Comparison of ENCODE assay signal across 1 cellular context in the genomic region with DNA sequence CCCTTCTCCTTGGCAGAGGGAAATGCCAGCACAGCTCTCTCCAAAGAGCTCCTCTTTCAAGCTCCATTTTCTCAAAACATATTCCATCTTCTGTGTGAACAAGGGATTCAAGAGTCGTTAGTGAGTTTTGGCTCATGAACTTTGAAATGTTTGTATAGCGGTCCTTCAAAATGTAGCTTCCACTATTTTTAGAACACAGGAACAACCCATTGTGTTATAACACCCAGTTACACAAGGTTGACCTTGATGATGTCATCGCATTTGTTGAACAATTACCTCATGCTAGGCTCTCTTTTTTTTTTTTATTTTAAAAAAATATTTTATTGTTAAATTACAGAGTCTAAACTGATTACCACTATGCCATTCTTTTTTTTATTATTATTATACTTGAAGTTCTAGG.
A peak's percentile ranks its signal among the peaks of the same experiment; 100 is the strongest.
TF ChIP-seq lines count a peak whose summit lies in the region.

No MANE protein-coding gene starts in this region.

TF ChIP-seq in liver, 16 proteins besides CTCF, POLR2A, EP300 and RAD21 (continued from another document):
- TF ChIP-seq, protein P1, sequence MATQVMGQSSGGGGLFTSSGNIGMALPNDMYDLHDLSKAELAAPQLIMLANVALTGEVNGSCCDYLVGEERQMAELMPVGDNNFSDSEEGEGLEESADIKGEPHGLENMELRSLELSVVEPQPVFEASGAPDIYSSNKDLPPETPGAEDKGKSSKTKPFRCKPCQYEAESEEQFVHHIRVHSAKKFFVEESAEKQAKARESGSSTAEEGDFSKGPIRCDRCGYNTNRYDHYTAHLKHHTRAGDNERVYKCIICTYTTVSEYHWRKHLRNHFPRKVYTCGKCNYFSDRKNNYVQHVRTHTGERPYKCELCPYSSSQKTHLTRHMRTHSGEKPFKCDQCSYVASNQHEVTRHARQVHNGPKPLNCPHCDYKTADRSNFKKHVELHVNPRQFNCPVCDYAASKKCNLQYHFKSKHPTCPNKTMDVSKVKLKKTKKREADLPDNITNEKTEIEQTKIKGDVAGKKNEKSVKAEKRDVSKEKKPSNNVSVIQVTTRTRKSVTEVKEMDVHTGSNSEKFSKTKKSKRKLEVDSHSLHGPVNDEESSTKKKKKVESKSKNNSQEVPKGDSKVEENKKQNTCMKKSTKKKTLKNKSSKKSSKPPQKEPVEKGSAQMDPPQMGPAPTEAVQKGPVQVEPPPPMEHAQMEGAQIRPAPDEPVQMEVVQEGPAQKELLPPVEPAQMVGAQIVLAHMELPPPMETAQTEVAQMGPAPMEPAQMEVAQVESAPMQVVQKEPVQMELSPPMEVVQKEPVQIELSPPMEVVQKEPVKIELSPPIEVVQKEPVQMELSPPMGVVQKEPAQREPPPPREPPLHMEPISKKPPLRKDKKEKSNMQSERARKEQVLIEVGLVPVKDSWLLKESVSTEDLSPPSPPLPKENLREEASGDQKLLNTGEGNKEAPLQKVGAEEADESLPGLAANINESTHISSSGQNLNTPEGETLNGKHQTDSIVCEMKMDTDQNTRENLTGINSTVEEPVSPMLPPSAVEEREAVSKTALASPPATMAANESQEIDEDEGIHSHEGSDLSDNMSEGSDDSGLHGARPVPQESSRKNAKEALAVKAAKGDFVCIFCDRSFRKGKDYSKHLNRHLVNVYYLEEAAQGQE (IDR thresholded peaks at IDR 0.05), result peak; percentile 15
- TF ChIP-seq RXRA (IDR thresholded peaks at IDR 0.05) (peak; percentile 38 to 58), GABPA (IDR thresholded peaks at IDR 0.05 in 1 of 2, conservative IDR thresholded peaks at IDR 0.05 in 1 of 2) (no peak), TAF1 (conservative IDR thresholded peaks at IDR 0.05) (peak; percentile 41), NR2F2 (IDR thresholded peaks at IDR 0.05) (peak; percentile 41), JUND (IDR thresholded peaks at IDR 0.05) (peak; percentile 80 to 94), YY1 (IDR thresholded peaks at IDR 0.05) (peak; percentile 43), HNF4G (IDR thresholded peaks at IDR 0.05) (peak; percentile 51), SP1 (IDR thresholded peaks at IDR 0.05) (peak; percentile 78)
- TF ChIP-seq, protein P2, sequence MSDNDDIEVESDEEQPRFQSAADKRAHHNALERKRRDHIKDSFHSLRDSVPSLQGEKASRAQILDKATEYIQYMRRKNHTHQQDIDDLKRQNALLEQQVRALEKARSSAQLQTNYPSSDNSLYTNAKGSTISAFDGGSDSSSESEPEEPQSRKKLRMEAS (IDR thresholded peaks at IDR 0.05), result no peak
- TF ChIP-seq, protein P3, sequence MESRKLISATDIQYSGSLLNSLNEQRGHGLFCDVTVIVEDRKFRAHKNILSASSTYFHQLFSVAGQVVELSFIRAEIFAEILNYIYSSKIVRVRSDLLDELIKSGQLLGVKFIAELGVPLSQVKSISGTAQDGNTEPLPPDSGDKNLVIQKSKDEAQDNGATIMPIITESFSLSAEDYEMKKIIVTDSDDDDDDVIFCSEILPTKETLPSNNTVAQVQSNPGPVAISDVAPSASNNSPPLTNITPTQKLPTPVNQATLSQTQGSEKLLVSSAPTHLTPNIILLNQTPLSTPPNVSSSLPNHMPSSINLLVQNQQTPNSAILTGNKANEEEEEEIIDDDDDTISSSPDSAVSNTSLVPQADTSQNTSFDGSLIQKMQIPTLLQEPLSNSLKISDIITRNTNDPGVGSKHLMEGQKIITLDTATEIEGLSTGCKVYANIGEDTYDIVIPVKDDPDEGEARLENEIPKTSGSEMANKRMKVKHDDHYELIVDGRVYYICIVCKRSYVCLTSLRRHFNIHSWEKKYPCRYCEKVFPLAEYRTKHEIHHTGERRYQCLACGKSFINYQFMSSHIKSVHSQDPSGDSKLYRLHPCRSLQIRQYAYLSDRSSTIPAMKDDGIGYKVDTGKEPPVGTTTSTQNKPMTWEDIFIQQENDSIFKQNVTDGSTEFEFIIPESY (IDR thresholded peaks at IDR 0.05), result no peak
